Comparison of ENCODE assay signal across 10 cellular contexts in genomic region chr6:6002809-6003333, GRCh38.
DNase-seq lines count a peak whose midpoint lies in the region; ATAC-seq lines count a peak whose summit lies in the region.
"Had no signal": no experiment of that assay in that cellular context is flagged by ENCODE, and none has a peak within 500 bp of the region (broad histone marks: within the 10 kb centered on the region; RNA-seq: fewer than 3 reads in every experiment).

No MANE protein-coding gene starts in this region.

- peak overlapping the region; percentile 65 for H3K27ac Mint-ChIP-seq in T-helper 2 cell treated with Interferon-gamma antibody and Interleukin-4, amounts not matched to agents 5 μg/mL and 100 μg/mL, for 36 hours
- no peak overlapping the region for H3K27ac Mint-ChIP-seq in stimulated activated effector memory CD8-positive, alpha-beta T cell treated with anti-CD3 and anti-CD28 coated beads, Interleukin-12 subunit alpha, Interleukin-12 subunit beta, amount 100 ng/mL, for 72 hours

- H3K27me3 Mint-ChIP-seq in T-helper 2 cell treated with Interferon-gamma antibody and Interleukin-4, amounts not matched to agents 5 μg/mL and 100 μg/mL, for 36 hours (ENCODE audit: low read depth), result peaks cover 93% of the 10 kb centered on the region

- H3K4me1 Mint-ChIP-seq in T-helper 2 cell treated with Interferon-gamma antibody and Interleukin-4, amounts not matched to agents 5 μg/mL and 100 μg/mL, for 36 hours (ENCODE audit: low read depth), result peaks cover 36% of the 10 kb centered on the region
- peaks cover 75% of the 10 kb centered on the region for H3K4me1 Mint-ChIP-seq in stimulated activated effector memory CD8-positive, alpha-beta T cell treated with anti-CD3 and anti-CD28 coated beads, Interleukin-12 subunit alpha, Interleukin-12 subunit beta, amount 100 ng/mL, for 72 hours

- H3K9me3 Mint-ChIP-seq in T-helper 2 cell treated with Interferon-gamma antibody and Interleukin-4, amounts not matched to agents 5 μg/mL and 100 μg/mL, for 36 hours, result peaks cover 24% of the 10 kb centered on the region
- peaks cover 7% of the 10 kb centered on the region for H3K9me3 Mint-ChIP-seq in stimulated activated effector memory CD8-positive, alpha-beta T cell treated with anti-CD3 and anti-CD28 coated beads, Interleukin-12 subunit alpha, Interleukin-12 subunit beta, amount 100 ng/mL, for 72 hours

- H3K36me3 Mint-ChIP-seq in T-helper 2 cell treated with Interferon-gamma antibody and Interleukin-4, amounts not matched to agents 5 μg/mL and 100 μg/mL, for 36 hours (ENCODE audit: low read depth), result peaks cover 18% of the 10 kb centered on the region
- peaks cover 56% of the 10 kb centered on the region for H3K36me3 Mint-ChIP-seq in stimulated activated effector memory CD8-positive, alpha-beta T cell treated with anti-CD3 and anti-CD28 coated beads, Interleukin-12 subunit alpha, Interleukin-12 subunit beta, amount 100 ng/mL, for 72 hours

- peak overlapping the region; percentile 30 for H3K4me3 ChIP-seq in iPS-11a (ENCODE audit: low read depth, low read length)

- no peak for ATAC-seq in stimulated activated effector memory CD8-positive, alpha-beta T cell treated with anti-CD3 and anti-CD28 coated beads, Interleukin-12 subunit alpha, Interleukin-12 subunit beta, amount 100 ng/mL, for 72 hours
- ATAC-seq: Panc1 had no signal

- peak overlapping the region; percentile 54 for H3K4me3 Mint-ChIP-seq in T-helper 2 cell treated with Interferon-gamma antibody and Interleukin-4, amounts not matched to agents 5 μg/mL and 100 μg/mL, for 36 hours
- peak overlapping the region; percentile 76 for H3K4me3 Mint-ChIP-seq in stimulated activated effector memory CD8-positive, alpha-beta T cell treated with anti-CD3 and anti-CD28 coated beads, Interleukin-12 subunit alpha, Interleukin-12 subunit beta, amount 100 ng/mL, for 72 hours

- DNase-seq in T-helper 2 cell treated with Interferon-gamma antibody and Interleukin-4, amounts not matched to agents 5 μg/mL and 100 μg/mL, for 36 hours (ENCODE audit: low spot score), result no peak
- DNase-seq in T-helper 2 cell, result no peak
- peak; percentile 27 to 31 for DNase-seq in activated T-cell treated with anti-CD3 and anti-CD28 coated beads, Interleukin-2, amount 50 U/mL, for 48 hours
- DNase-seq in stimulated activated effector memory CD8-positive, alpha-beta T cell treated with anti-CD3 and anti-CD28 coated beads, Interleukin-12 subunit alpha, Interleukin-12 subunit beta, amount 100 ng/mL, for 72 hours (ENCODE audit: low spot score in 2 of 2), result no peak
- no peak for DNase-seq in inferior parietal cortex (ENCODE audit: extremely low spot score)
- DNase-seq in DMS153 (lab: John Stamatoyannopoulos, UW), result no peak
- DNase-seq in activated effector memory CD4-positive, alpha-beta T cell treated with Interleukin-2 at 50 U/mL for 16 hours, result no peak
- DNase-seq: uterus had no signal

Comparison
In these comparisons a context has a peak if more than half of its experiments do, and no peak if none do; other contexts are left out.
1. DNase-seq: peak in activated T-cell treated with anti-CD3 and anti-CD28 coated beads, Interleukin-2, amount 50 U/mL, for 48 hours (2 of 2); none in T-helper 2 cell treated with Interferon-gamma antibody and Interleukin-4, amounts not matched to agents 5 μg/mL and 100 μg/mL, for 36 hours (single experiment), T-helper 2 cell (0 of 5), stimulated activated effector memory CD8-positive, alpha-beta T cell treated with anti-CD3 and anti-CD28 coated beads, Interleukin-12 subunit alpha, Interleukin-12 subunit beta, amount 100 ng/mL, for 72 hours (0 of 2), inferior parietal cortex (single experiment), DMS153 (single experiment) and activated effector memory CD4-positive, alpha-beta T cell treated with Interleukin-2 at 50 U/mL for 16 hours (single experiment).